In genomic region chr3:116145613-116146012, GRCh38 we compare ENCODE assay signal across 23 cellular contexts.
"Had no signal": no experiment of that assay in that cellular context is flagged by ENCODE, and none has a peak within 500 bp of the region (broad histone marks: within the 10 kb centered on the region; RNA-seq: fewer than 3 reads in every experiment).

No MANE protein-coding gene starts in this region.

- H3K4me1 ChIP-seq: left ventricle myocardium inferior, prostate gland, spleen, tibial nerve, uterus had no signal

- H3K9ac ChIP-seq: neural progenitor cell had no signal

- H3K9me3 ChIP-seq: neutrophil, ovary, prostate gland, uterus had no signal

- ATAC-seq: natural killer cell; right cardiac atrium; sciatic nerve; stimulated activated effector memory CD8-positive, alpha-beta T cell treated with anti-CD3 and anti-CD28 coated beads, Interleukin-12 subunit alpha, Interleukin-12 subunit beta, amount 100 ng/mL, for 72 hours; stimulated activated naive CD8-positive, alpha-beta T cell treated with anti-CD3 and anti-CD28 coated beads, Interleukin-15, amount 100 ng/mL, for 72 hours had no signal

- H3K27me3 ChIP-seq: neural progenitor cell, neutrophil, ovary, spleen, tibial nerve, uterus had no signal

- DNase-seq: hippocampal formation; left ventricle myocardium inferior; mesendoderm; naive B cell; natural killer cell; nephron progenitor cell; ovary; retina; right cardiac atrium; spleen; stimulated activated CD4-positive, alpha-beta T cell treated with anti-CD3 and anti-CD28 coated beads, Interleukin-4, amount 100 ng/mL, for 24 hours; stimulated activated naive CD4-positive, alpha-beta T cell; stimulated activated naive CD8-positive, alpha-beta T cell treated with anti-CD3 and anti-CD28 coated beads, Interleukin-15, amount 100 ng/mL, for 72 hours; substantia nigra; uterus had no signal

- H3K36me3 ChIP-seq: left ventricle myocardium inferior, neural progenitor cell, neutrophil, ovary, prostate gland, spleen, tibial nerve, uterus had no signal

- H3K27ac ChIP-seq: left ventricle myocardium inferior, neural progenitor cell, neutrophil, ovary, prostate gland, skin epidermis, spleen, uterus had no signal

- H3K4me3 ChIP-seq: left ventricle myocardium inferior, lung, neural progenitor cell, ovary, prostate gland, skin epidermis, spleen, tibial nerve, uterus had no signal
